8 cellular contexts compared by ENCODE assay signal in genomic region chr5:61162832-61163567, GRCh38. TPM values are rescaled to one million over a fixed set of nuclear protein-coding genes. Genes with fewer than 3 reads are reported as not detected.
DNase-seq lines count a peak whose midpoint lies in the region; ATAC-seq and TF ChIP-seq lines count a peak whose summit lies in the region.

No MANE protein-coding gene starts in this region.

- DNase-seq in GM10266 (ENCODE audit: extremely low spot score) (peak; percentile 35), MM.1S (no peak), heart left ventricle (peak in 1 of 5 donors; percentile 26), progenitor cell of endocrine pancreas (ENCODE audit: low spot score, unreplicated experiment) (no peak), SKM-1 (lab: John Stamatoyannopoulos, UW; ENCODE audit: unreplicated experiment) (no peak), NCI-H128 (lab: John Stamatoyannopoulos, UW; ENCODE audit: unreplicated experiment) (no peak)
- DNase-seq in activated naive CD4-positive, alpha-beta T cell treated with anti-CD3 and anti-CD28 coated beads, Interleukin-2, amount 50 U/mL, for 72 hours (ENCODE audit: low spot score in 2 of 2), result no peak

- H3K79me2 ChIP-seq in MM.1S (ENCODE audit: low read length), result peaks cover 44% of the 10 kb centered on the region

- no peak for TF ChIP-seq CTCF in GM10266 (IDR thresholded peaks at IDR 0.05; ENCODE audit: control insufficient read depth, insufficient read depth, low read depth, missing control alignments)
- no peak for TF ChIP-seq CTCF in MM.1S (IDR thresholded peaks at IDR 0.05; ENCODE audit: low read length)
- TF ChIP-seq CTCF in heart left ventricle (IDR thresholded peaks at IDR 0.05), result no peak
- no peak for TF ChIP-seq CTCF in progenitor cell of endocrine pancreas (IDR thresholded peaks at IDR 0.05; ENCODE audit: unreplicated experiment)

- peaks cover 22% of the 10 kb centered on the region; the same call in 1 of the 2 replicates for H3K36me3 ChIP-seq in MM.1S (replicated peaks; ENCODE audit: insufficient read depth, low read length)
- peaks cover 0 to 28% (median 19%) of the 10 kb centered on the region in 9 donors for H3K36me3 ChIP-seq in heart left ventricle

- H3K4me1 ChIP-seq in MM.1S (ENCODE audit: low read length) (no peaks in the 10 kb centered on the region; the same call in 1 of the 2 replicates), heart left ventricle (peaks cover 0 to 50% (median 9%) of the 10 kb centered on the region in 12 donors)

- H3K9me3 Mint-ChIP-seq in activated naive CD4-positive, alpha-beta T cell treated with anti-CD3 and anti-CD28 coated beads, Interleukin-2, amount 50 U/mL, for 72 hours, result peaks cover 0 to 5% of the 10 kb centered on the region in 2 donors
- no peaks in the 10 kb centered on the region for H3K9me3 Mint-ChIP-seq in progenitor cell of endocrine pancreas (ENCODE audit: low read depth)

- H3K27me3 ChIP-seq in MM.1S (replicated peaks; ENCODE audit: insufficient read depth, low read length) (no peaks in the 10 kb centered on the region), heart left ventricle (no peaks in the 10 kb centered on the region)

- H2AFZ ChIP-seq in MM.1S (ENCODE audit: low read length), result peak overlapping the region; percentile 99

- no peaks in the 10 kb centered on the region for H4K20me1 ChIP-seq in MM.1S (ENCODE audit: insufficient read depth, low read length)

- no peaks in the 10 kb centered on the region for H3K27me3 Mint-ChIP-seq in progenitor cell of endocrine pancreas

- peak overlapping the region; percentile 97 for H3K4me3 ChIP-seq in MM.1S (ENCODE audit: low read length)
- peak overlapping the region; percentile 79 to 96 (median 86) for H3K4me3 ChIP-seq in heart left ventricle

- H3K27ac ChIP-seq in MM.1S (ENCODE audit: low read length), result peak overlapping the region; percentile 54; the same call in 1 of the 2 replicates
- peak overlapping the region; percentile 89 to 97 (median 94) for H3K27ac ChIP-seq in heart left ventricle

- H3K9ac ChIP-seq in MM.1S (ENCODE audit: low read length), result peak overlapping the region; percentile 86

- H3K4me3 Mint-ChIP-seq in progenitor cell of endocrine pancreas (ENCODE audit: low read depth), result peak overlapping the region; percentile 99

- TF ChIP-seq POLR2A in heart left ventricle (IDR thresholded peaks at IDR 0.05), result no peak

- 24 to 32% (median 30%) methylated on average over 13 to 14 of the region's 14 CpGs for WGBS in heart left ventricle, 4 donors

- no peaks in the 10 kb centered on the region for H3K9me2 ChIP-seq in MM.1S (replicated peaks; ENCODE audit: insufficient read depth, low read length)

- peaks cover 34% of the 10 kb centered on the region for H3K4me1 Mint-ChIP-seq in progenitor cell of endocrine pancreas (ENCODE audit: low read depth)

- ATAC-seq in activated naive CD4-positive, alpha-beta T cell treated with anti-CD3 and anti-CD28 coated beads, Interleukin-2, amount 50 U/mL, for 72 hours, result no peak
- peak; percentile 14 to 50 (median 24) for ATAC-seq in heart left ventricle
- no peak for ATAC-seq in GM21717 (IDR thresholded peaks at IDR 0.05; ENCODE audit: unreplicated experiment)

- intact Hi-C loops in heart left ventricle (cut with DNase I), result loop anchor here in 9 of 10 donors (2.0 to 10.0 kb wide), 9 partner anchors 162 to 496 kb away; partner anchors contain the start of genes ZSWIM6 (in 3 of the 9), ERCC8 (in 1 of the 9) and NDUFAF2 (in 1 of the 9)

- H3K4me2 ChIP-seq in MM.1S (ENCODE audit: low read depth, low read length), result peak overlapping the region; percentile 75

- H3K9me3 ChIP-seq in MM.1S (replicated peaks; ENCODE audit: insufficient read depth, low read length) (no peaks in the 10 kb centered on the region), heart left ventricle (no peaks in the 10 kb centered on the region)

- H3K27ac Mint-ChIP-seq in activated naive CD4-positive, alpha-beta T cell treated with anti-CD3 and anti-CD28 coated beads, Interleukin-2, amount 50 U/mL, for 72 hours, result peak overlapping the region; percentile 98 to 99
- H3K27ac Mint-ChIP-seq in progenitor cell of endocrine pancreas, result peak overlapping the region; percentile 97

- H3F3A ChIP-seq in MM.1S (ENCODE audit: insufficient read depth, low read length), result 0 out of 2 replicates have a peak, but pooled peaks cover 3% of the 10 kb centered on the region

- H3K36me3 Mint-ChIP-seq in activated naive CD4-positive, alpha-beta T cell treated with anti-CD3 and anti-CD28 coated beads, Interleukin-2, amount 50 U/mL, for 72 hours, result peaks cover 31 to 52% of the 10 kb centered on the region in 2 donors
- H3K36me3 Mint-ChIP-seq in progenitor cell of endocrine pancreas (ENCODE audit: insufficient read depth), result peaks cover 17% of the 10 kb centered on the region

RNA-seq across cellular contexts. Expression of gene SMIM15, which starts 0.7 kb away (rescaled TPM):
- total RNA-seq in activated naive CD4-positive, alpha-beta T cell treated with anti-CD3 and anti-CD28 coated beads, Interleukin-2, amount 50 U/mL, for 72 hours, result 10 to 100 TPM; 45.2 to 66.8 TPM
- total RNA-seq in heart left ventricle (10 to 100 TPM in 7 of 9 donors, 1 to 10 TPM in 2; 8.0 to 39.3 (median 22.2) TPM), progenitor cell of endocrine pancreas (56.4 and 63.7 TPM in 2 replicates)
- 10 to 100 TPM; 11.9 to 22.9 TPM for polyA plus RNA-seq in heart left ventricle

Comparison
In these comparisons a context has a peak if more than half of its experiments do, and no peak if none do; other contexts are left out.
1. ATAC-seq: peak in heart left ventricle (4 of 4); none in activated naive CD4-positive, alpha-beta T cell treated with anti-CD3 and anti-CD28 coated beads, Interleukin-2, amount 50 U/mL, for 72 hours (0 of 2) and GM21717 (single experiment).